1 cellular context compared by ENCODE assay signal in genomic region chr18:5061785-5062184, GRCh38.
TF ChIP-seq lines count a peak whose summit lies in the region.

No MANE protein-coding gene starts in this region.

TF ChIP-seq in K562, 482 proteins besides CTCF, POLR2A, EP300 and RAD21 (continued from another document):
- TF ChIP-seq CLOCK (CRISPR knock-in tag; IDR thresholded peaks at IDR 0.05; ENCODE audit: borderline replicate concordance) (no peak), NR2C2 (CRISPR knock-in tag; IDR thresholded peaks at IDR 0.05) (no peak), NR2C2 (tag; IDR thresholded peaks at IDR 0.05) (no peak), MAFK (IDR thresholded peaks at IDR 0.05; ENCODE audit: low read length) (peak; percentile 69), SIN3B (IDR thresholded peaks at IDR 0.05; ENCODE audit: low read depth) (no peak), RFX5 (IDR thresholded peaks at IDR 0.05; ENCODE audit: low read depth, low read length) (no peak), BRF1 (IDR thresholded peaks at IDR 0.05; ENCODE audit: borderline replicate concordance, extremely low read depth, insufficient read length) (no peak), ZNF507 (tag; conservative IDR thresholded peaks at IDR 0.05) (no peak), ZNF583 (CRISPR knock-in tag; IDR thresholded peaks at IDR 0.05) (no peak)
TF ChIP-seq in K562: peak in this region for 5.
